Comparison of ENCODE assay signal across 1 cellular context in the genomic region with DNA sequence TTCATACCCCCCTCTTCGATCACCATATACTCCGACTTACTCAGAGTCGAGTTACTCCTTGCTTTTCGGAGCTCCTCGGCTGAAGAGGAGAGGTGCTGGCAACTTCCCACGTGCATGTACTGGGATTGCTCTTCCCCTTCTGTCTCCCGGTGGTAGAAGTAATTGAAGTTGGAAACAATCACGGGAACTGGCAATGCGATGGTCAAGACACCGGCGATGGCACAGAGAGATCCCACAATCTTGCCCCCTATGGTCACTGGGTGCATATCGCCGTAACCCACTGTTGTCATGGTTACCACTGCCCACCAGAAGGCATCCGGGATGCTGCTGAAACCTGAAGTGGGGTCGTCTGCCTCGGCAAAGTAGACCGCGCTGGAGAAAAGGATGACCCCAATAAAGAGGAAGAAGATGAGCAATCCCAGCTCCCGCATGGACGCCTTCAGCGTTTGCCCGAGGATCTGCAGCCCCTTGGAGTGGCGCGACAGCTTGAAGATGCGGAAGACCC.
TF ChIP-seq lines count a peak whose summit lies in the region.

No MANE protein-coding gene starts in this region.

TF ChIP-seq in WTC11, 78 proteins besides CTCF, POLR2A, EP300 and RAD21 (continued from another document):
- TF ChIP-seq, protein P1, sequence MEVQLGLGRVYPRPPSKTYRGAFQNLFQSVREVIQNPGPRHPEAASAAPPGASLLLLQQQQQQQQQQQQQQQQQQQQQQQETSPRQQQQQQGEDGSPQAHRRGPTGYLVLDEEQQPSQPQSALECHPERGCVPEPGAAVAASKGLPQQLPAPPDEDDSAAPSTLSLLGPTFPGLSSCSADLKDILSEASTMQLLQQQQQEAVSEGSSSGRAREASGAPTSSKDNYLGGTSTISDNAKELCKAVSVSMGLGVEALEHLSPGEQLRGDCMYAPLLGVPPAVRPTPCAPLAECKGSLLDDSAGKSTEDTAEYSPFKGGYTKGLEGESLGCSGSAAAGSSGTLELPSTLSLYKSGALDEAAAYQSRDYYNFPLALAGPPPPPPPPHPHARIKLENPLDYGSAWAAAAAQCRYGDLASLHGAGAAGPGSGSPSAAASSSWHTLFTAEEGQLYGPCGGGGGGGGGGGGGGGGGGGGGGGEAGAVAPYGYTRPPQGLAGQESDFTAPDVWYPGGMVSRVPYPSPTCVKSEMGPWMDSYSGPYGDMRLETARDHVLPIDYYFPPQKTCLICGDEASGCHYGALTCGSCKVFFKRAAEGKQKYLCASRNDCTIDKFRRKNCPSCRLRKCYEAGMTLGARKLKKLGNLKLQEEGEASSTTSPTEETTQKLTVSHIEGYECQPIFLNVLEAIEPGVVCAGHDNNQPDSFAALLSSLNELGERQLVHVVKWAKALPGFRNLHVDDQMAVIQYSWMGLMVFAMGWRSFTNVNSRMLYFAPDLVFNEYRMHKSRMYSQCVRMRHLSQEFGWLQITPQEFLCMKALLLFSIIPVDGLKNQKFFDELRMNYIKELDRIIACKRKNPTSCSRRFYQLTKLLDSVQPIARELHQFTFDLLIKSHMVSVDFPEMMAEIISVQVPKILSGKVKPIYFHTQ (CRISPR knock-in tag; IDR thresholded peaks at IDR 0.05), result no peak
- TF ChIP-seq, protein P2, sequence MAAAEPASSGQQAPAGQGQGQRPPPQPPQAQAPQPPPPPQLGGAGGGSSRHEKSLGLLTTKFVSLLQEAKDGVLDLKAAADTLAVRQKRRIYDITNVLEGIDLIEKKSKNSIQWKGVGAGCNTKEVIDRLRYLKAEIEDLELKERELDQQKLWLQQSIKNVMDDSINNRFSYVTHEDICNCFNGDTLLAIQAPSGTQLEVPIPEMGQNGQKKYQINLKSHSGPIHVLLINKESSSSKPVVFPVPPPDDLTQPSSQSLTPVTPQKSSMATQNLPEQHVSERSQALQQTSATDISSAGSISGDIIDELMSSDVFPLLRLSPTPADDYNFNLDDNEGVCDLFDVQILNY (CRISPR knock-in tag; IDR thresholded peaks at IDR 0.05), result no peak
- TF ChIP-seq GTF2I (CRISPR knock-in tag; conservative IDR thresholded peaks at IDR 0.05), result no peak
- TF ChIP-seq, protein P3, sequence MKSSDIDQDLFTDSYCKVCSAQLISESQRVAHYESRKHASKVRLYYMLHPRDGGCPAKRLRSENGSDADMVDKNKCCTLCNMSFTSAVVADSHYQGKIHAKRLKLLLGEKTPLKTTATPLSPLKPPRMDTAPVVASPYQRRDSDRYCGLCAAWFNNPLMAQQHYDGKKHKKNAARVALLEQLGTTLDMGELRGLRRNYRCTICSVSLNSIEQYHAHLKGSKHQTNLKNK (CRISPR knock-in tag; IDR thresholded peaks at IDR 0.05), result no peak
- TF ChIP-seq, protein P4, sequence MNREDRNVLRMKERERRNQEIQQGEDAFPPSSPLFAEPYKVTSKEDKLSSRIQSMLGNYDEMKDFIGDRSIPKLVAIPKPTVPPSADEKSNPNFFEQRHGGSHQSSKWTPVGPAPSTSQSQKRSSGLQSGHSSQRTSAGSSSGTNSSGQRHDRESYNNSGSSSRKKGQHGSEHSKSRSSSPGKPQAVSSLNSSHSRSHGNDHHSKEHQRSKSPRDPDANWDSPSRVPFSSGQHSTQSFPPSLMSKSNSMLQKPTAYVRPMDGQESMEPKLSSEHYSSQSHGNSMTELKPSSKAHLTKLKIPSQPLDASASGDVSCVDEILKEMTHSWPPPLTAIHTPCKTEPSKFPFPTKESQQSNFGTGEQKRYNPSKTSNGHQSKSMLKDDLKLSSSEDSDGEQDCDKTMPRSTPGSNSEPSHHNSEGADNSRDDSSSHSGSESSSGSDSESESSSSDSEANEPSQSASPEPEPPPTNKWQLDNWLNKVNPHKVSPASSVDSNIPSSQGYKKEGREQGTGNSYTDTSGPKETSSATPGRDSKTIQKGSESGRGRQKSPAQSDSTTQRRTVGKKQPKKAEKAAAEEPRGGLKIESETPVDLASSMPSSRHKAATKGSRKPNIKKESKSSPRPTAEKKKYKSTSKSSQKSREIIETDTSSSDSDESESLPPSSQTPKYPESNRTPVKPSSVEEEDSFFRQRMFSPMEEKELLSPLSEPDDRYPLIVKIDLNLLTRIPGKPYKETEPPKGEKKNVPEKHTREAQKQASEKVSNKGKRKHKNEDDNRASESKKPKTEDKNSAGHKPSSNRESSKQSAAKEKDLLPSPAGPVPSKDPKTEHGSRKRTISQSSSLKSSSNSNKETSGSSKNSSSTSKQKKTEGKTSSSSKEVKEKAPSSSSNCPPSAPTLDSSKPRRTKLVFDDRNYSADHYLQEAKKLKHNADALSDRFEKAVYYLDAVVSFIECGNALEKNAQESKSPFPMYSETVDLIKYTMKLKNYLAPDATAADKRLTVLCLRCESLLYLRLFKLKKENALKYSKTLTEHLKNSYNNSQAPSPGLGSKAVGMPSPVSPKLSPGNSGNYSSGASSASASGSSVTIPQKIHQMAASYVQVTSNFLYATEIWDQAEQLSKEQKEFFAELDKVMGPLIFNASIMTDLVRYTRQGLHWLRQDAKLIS (CRISPR knock-in tag; IDR thresholded peaks at IDR 0.05; ENCODE audit: borderline replicate concordance), result no peak
- no peak for TF ChIP-seq CBFB (CRISPR knock-in tag; IDR thresholded peaks at IDR 0.05; ENCODE audit: low read depth)
- no peak for TF ChIP-seq ZNF263 (CRISPR knock-in tag; IDR thresholded peaks at IDR 0.05; ENCODE audit: low read depth)
- no peak for TF ChIP-seq NFE2L1 (CRISPR knock-in tag; IDR thresholded peaks at IDR 0.05)
- TF ChIP-seq, protein P5, sequence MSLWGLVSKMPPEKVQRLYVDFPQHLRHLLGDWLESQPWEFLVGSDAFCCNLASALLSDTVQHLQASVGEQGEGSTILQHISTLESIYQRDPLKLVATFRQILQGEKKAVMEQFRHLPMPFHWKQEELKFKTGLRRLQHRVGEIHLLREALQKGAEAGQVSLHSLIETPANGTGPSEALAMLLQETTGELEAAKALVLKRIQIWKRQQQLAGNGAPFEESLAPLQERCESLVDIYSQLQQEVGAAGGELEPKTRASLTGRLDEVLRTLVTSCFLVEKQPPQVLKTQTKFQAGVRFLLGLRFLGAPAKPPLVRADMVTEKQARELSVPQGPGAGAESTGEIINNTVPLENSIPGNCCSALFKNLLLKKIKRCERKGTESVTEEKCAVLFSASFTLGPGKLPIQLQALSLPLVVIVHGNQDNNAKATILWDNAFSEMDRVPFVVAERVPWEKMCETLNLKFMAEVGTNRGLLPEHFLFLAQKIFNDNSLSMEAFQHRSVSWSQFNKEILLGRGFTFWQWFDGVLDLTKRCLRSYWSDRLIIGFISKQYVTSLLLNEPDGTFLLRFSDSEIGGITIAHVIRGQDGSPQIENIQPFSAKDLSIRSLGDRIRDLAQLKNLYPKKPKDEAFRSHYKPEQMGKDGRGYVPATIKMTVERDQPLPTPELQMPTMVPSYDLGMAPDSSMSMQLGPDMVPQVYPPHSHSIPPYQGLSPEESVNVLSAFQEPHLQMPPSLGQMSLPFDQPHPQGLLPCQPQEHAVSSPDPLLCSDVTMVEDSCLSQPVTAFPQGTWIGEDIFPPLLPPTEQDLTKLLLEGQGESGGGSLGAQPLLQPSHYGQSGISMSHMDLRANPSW (CRISPR knock-in tag; conservative IDR thresholded peaks at IDR 0.05; ENCODE audit: low read depth), result no peak
- no peak for TF ChIP-seq SMAD3 (CRISPR knock-in tag; IDR thresholded peaks at IDR 0.05; ENCODE audit: borderline replicate concordance)
- TF ChIP-seq, protein P6, sequence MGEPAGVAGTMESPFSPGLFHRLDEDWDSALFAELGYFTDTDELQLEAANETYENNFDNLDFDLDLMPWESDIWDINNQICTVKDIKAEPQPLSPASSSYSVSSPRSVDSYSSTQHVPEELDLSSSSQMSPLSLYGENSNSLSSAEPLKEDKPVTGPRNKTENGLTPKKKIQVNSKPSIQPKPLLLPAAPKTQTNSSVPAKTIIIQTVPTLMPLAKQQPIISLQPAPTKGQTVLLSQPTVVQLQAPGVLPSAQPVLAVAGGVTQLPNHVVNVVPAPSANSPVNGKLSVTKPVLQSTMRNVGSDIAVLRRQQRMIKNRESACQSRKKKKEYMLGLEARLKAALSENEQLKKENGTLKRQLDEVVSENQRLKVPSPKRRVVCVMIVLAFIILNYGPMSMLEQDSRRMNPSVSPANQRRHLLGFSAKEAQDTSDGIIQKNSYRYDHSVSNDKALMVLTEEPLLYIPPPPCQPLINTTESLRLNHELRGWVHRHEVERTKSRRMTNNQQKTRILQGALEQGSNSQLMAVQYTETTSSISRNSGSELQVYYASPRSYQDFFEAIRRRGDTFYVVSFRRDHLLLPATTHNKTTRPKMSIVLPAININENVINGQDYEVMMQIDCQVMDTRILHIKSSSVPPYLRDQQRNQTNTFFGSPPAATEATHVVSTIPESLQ (CRISPR knock-in tag; IDR thresholded peaks at IDR 0.05), result no peak
- TF ChIP-seq ZNF219 (CRISPR knock-in tag; IDR thresholded peaks at IDR 0.05; ENCODE audit: borderline replicate concordance), result no peak
- TF ChIP-seq SP1 (CRISPR knock-in tag; conservative IDR thresholded peaks at IDR 0.05), result no peak
- TF ChIP-seq PRRX2 (CRISPR knock-in tag; IDR thresholded peaks at IDR 0.05), result no peak
- no peak for TF ChIP-seq FOXP1 (CRISPR knock-in tag; IDR thresholded peaks at IDR 0.05; ENCODE audit: borderline replicate concordance)
- TF ChIP-seq, protein P7, sequence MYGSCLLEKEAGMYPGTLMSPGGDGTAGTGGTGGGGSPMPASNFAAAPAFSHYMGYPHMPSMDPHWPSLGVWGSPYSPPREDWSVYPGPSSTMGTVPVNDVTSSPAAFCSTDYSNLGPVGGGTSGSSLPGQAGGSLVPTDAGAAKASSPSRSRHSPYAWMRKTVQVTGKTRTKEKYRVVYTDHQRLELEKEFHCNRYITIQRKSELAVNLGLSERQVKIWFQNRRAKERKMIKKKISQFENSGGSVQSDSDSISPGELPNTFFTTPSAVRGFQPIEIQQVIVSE (CRISPR knock-in tag; IDR thresholded peaks at IDR 0.05; ENCODE audit: borderline replicate concordance), result no peak
- TF ChIP-seq FOXK1 (CRISPR knock-in tag; IDR thresholded peaks at IDR 0.05), result no peak
